In the genomic region with DNA sequence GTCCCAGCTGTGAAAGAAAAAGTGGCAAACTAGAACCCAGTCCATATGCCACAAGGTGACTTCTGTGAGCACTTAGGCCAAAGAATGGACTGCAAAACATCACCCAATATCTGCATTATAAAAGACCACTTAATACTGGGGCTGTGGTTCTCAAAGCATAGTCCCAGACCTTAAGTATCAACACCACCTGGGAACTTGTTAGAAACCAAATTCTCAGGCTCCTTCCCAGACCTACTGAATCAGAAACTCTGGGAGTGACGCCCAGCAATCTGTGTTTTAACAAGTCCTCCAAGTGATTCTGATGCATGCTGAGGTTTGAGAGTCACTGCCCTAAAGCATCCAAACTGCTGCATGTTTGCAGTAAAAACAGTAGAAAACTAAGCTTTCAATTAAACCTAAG, we compare ENCODE assay signal across 20 cellular contexts.
"Had no signal": no experiment of that assay in that cellular context is flagged by ENCODE, and none has a peak within 500 bp of the region (broad histone marks: within the 10 kb centered on the region; RNA-seq: fewer than 3 reads in every experiment).

No MANE protein-coding gene starts in this region.

- H3K4me3 ChIP-seq: coronary artery, neural progenitor cell, transverse colon had no signal

- H3K4me1 ChIP-seq: neural progenitor cell, transverse colon had no signal

- DNase-seq: activated CD4-positive, alpha-beta memory T cell treated with anti-CD3 and anti-CD28 coated beads for 36 hours; activated CD4-positive, alpha-beta T cell treated with anti-CD3 and anti-CD28 coated beads for 4 hours; activated effector memory CD4-positive, alpha-beta T cell treated with Interleukin-2 at 50 U/mL for 16 hours; activated naive CD4-positive, alpha-beta T cell treated with anti-CD3 and anti-CD28 coated beads, Interleukin-2, amount 10 ng/mL, durations not matched to agents 7 days and 5 days; activated T-cell treated with anti-CD3 and anti-CD28 coated beads, Interleukin-2, amount 50 U/mL, for 48 hours; amygdala; cerebellar nuclear complex; hippocampal formation; left colon; mesenchymal stem cell; posterior cingulate gyrus; small intestine; stimulated activated CD8-positive, alpha-beta memory T cell treated with anti-CD3 and anti-CD28 coated beads, Interleukin-4, amount 100 ng/mL, for 48 hours; stimulated activated naive B cell treated with anti-CD40 and anti-IgM and Interleukin-4, amounts not matched to agents 10 μg/mL and 1 μg/mL and 100 μg/mL, for 72 hours; T-helper 1 cell; transverse colon; WERI-Rb-1 had no signal

- H3K27me3 ChIP-seq: neural progenitor cell, transverse colon had no signal

- ATAC-seq: left colon; sciatic nerve; stimulated activated naive B cell treated with anti-CD40 and anti-IgM and Interleukin-4, amounts not matched to agents 10 μg/mL and 1 μg/mL and 100 μg/mL, for 72 hours had no signal

- H3K9ac ChIP-seq: neural progenitor cell had no signal

- H3K36me3 ChIP-seq: neural progenitor cell had no signal

- H3K4me3 Mint-ChIP-seq: activated CD4-positive, alpha-beta memory T cell treated with anti-CD3 and anti-CD28 coated beads for 36 hours; activated naive CD4-positive, alpha-beta T cell treated with anti-CD3 and anti-CD28 coated beads, Interleukin-2, amount 10 ng/mL, durations not matched to agents 7 days and 5 days; neural progenitor cell; stimulated activated naive B cell treated with anti-CD40 and anti-IgM and Interleukin-4, amounts not matched to agents 10 μg/mL and 1 μg/mL and 100 μg/mL, for 72 hours had no signal

- H3K27ac Mint-ChIP-seq: activated CD4-positive, alpha-beta memory T cell treated with anti-CD3 and anti-CD28 coated beads for 36 hours; activated naive CD4-positive, alpha-beta T cell treated with anti-CD3 and anti-CD28 coated beads, Interleukin-2, amount 10 ng/mL, durations not matched to agents 7 days and 5 days; neural progenitor cell; stimulated activated naive B cell treated with anti-CD40 and anti-IgM and Interleukin-4, amounts not matched to agents 10 μg/mL and 1 μg/mL and 100 μg/mL, for 72 hours had no signal

- H3K27ac ChIP-seq: coronary artery, neural progenitor cell, transverse colon, WERI-Rb-1 had no signal

- H3K27me3 Mint-ChIP-seq: activated CD4-positive, alpha-beta memory T cell treated with anti-CD3 and anti-CD28 coated beads for 36 hours; activated naive CD4-positive, alpha-beta T cell treated with anti-CD3 and anti-CD28 coated beads, Interleukin-2, amount 10 ng/mL, durations not matched to agents 7 days and 5 days; stimulated activated naive B cell treated with anti-CD40 and anti-IgM and Interleukin-4, amounts not matched to agents 10 μg/mL and 1 μg/mL and 100 μg/mL, for 72 hours had no signal

- H3K4me1 Mint-ChIP-seq: activated naive CD4-positive, alpha-beta T cell treated with anti-CD3 and anti-CD28 coated beads, Interleukin-2, amount 10 ng/mL, durations not matched to agents 7 days and 5 days; stimulated activated naive B cell treated with anti-CD40 and anti-IgM and Interleukin-4, amounts not matched to agents 10 μg/mL and 1 μg/mL and 100 μg/mL, for 72 hours had no signal

- H3K9me3 ChIP-seq: transverse colon had no signal

- H3K9me3 Mint-ChIP-seq: neural progenitor cell had no signal
